ENCODE assay signal across 18 cellular contexts in genomic region chr5:112312810-112313209, GRCh38.
"Had no signal": no experiment of that assay in that cellular context is flagged by ENCODE, and none has a peak within 500 bp of the region (broad histone marks: within the 10 kb centered on the region; RNA-seq: fewer than 3 reads in every experiment).

No MANE protein-coding gene starts in this region.

- DNase-seq: activated CD4-positive, alpha-beta memory T cell treated with anti-CD3 and anti-CD28 coated beads, Interleukin-2, amount 10 ng/mL, durations not matched to agents 7 days and 5 days; activated CD4-positive, alpha-beta T cell treated with anti-CD3 and anti-CD28 coated beads for 48 hours; activated CD4-positive, CD25-positive, alpha-beta regulatory T cell; activated CD8-positive, alpha-beta memory T cell treated with anti-CD3 and anti-CD28 coated beads, Interleukin-2, amount 10 ng/mL, durations not matched to agents 7 days and 5 days; activated naive CD4-positive, alpha-beta T cell; activated naive CD8-positive, alpha-beta T cell treated with anti-CD3 and anti-CD28 coated beads, Interleukin-2, amount 10 ng/mL, durations not matched to agents 7 days and 5 days; anterior cingulate cortex; brain microvascular endothelial cell; effector CD4-positive, alpha-beta T cell; esophagus squamous epithelium; heart right ventricle; immature natural killer cell; kidney glomerular epithelial cell; stimulated activated naive B cell treated with anti-CD40 and anti-IgM and Interleukin-4, amounts not matched to agents 10 μg/mL and 1 μg/mL and 100 μg/mL, for 72 hours; T1000; upper lobe of right lung had no signal

- H3K4me3 ChIP-seq: esophagus squamous epithelium, heart right ventricle, upper lobe of right lung had no signal

- H3K4me3 Mint-ChIP-seq: activated CD4-positive, alpha-beta memory T cell treated with anti-CD3 and anti-CD28 coated beads, Interleukin-2, amount 10 ng/mL, durations not matched to agents 7 days and 5 days; activated CD8-positive, alpha-beta memory T cell treated with anti-CD3 and anti-CD28 coated beads, Interleukin-2, amount 10 ng/mL, durations not matched to agents 7 days and 5 days; activated naive CD8-positive, alpha-beta T cell treated with anti-CD3 and anti-CD28 coated beads, Interleukin-2, amount 10 ng/mL, durations not matched to agents 7 days and 5 days; activated T-helper 17 cell treated with anti-CD3 and anti-CD28 coated beads, Interleukin-2, amount 50 U/mL, for 72 hours; immature natural killer cell; natural killer cell treated with Interleukin-12 subunit alpha and Interleukin-12 subunit beta and Interleukin-15 and Interleukin-18, amount 100 ng/mL, for 72 hours; stimulated activated naive B cell treated with anti-CD40 and anti-IgM and Interleukin-4, amounts not matched to agents 10 μg/mL and 1 μg/mL and 100 μg/mL, for 72 hours had no signal

- H3K9me3 Mint-ChIP-seq: activated CD4-positive, alpha-beta memory T cell treated with anti-CD3 and anti-CD28 coated beads, Interleukin-2, amount 10 ng/mL, durations not matched to agents 7 days and 5 days; activated naive CD8-positive, alpha-beta T cell treated with anti-CD3 and anti-CD28 coated beads, Interleukin-2, amount 10 ng/mL, durations not matched to agents 7 days and 5 days; activated T-helper 17 cell treated with anti-CD3 and anti-CD28 coated beads, Interleukin-2, amount 50 U/mL, for 72 hours; natural killer cell treated with Interleukin-12 subunit alpha and Interleukin-12 subunit beta and Interleukin-15 and Interleukin-18, amount 100 ng/mL, for 72 hours; stimulated activated naive B cell treated with anti-CD40 and anti-IgM and Interleukin-4, amounts not matched to agents 10 μg/mL and 1 μg/mL and 100 μg/mL, for 72 hours had no signal

- H3K36me3 ChIP-seq: brain microvascular endothelial cell, esophagus squamous epithelium, heart right ventricle, upper lobe of right lung had no signal

- H3K36me3 Mint-ChIP-seq: activated CD8-positive, alpha-beta memory T cell treated with anti-CD3 and anti-CD28 coated beads, Interleukin-2, amount 10 ng/mL, durations not matched to agents 7 days and 5 days; activated naive CD8-positive, alpha-beta T cell treated with anti-CD3 and anti-CD28 coated beads, Interleukin-2, amount 10 ng/mL, durations not matched to agents 7 days and 5 days; natural killer cell treated with Interleukin-12 subunit alpha and Interleukin-12 subunit beta and Interleukin-15 and Interleukin-18, amount 100 ng/mL, for 72 hours; stimulated activated naive B cell treated with anti-CD40 and anti-IgM and Interleukin-4, amounts not matched to agents 10 μg/mL and 1 μg/mL and 100 μg/mL, for 72 hours had no signal

- H3K27me3 ChIP-seq: brain microvascular endothelial cell, esophagus squamous epithelium, heart right ventricle, upper lobe of right lung had no signal

- H3K27me3 Mint-ChIP-seq: natural killer cell treated with Interleukin-12 subunit alpha and Interleukin-12 subunit beta and Interleukin-15 and Interleukin-18, amount 100 ng/mL, for 72 hours had no signal

- ATAC-seq: activated CD8-positive, alpha-beta memory T cell treated with anti-CD3 and anti-CD28 coated beads, Interleukin-2, amount 10 ng/mL, durations not matched to agents 7 days and 5 days; activated T-helper 17 cell treated with anti-CD3 and anti-CD28 coated beads, Interleukin-2, amount 50 U/mL, for 72 hours; natural killer cell treated with Interleukin-12 subunit alpha and Interleukin-12 subunit beta and Interleukin-15 and Interleukin-18, amount 100 ng/mL, for 72 hours; stimulated activated naive B cell treated with anti-CD40 and anti-IgM and Interleukin-4, amounts not matched to agents 10 μg/mL and 1 μg/mL and 100 μg/mL, for 72 hours; upper lobe of right lung had no signal

- H3K27ac Mint-ChIP-seq: activated CD4-positive, alpha-beta memory T cell treated with anti-CD3 and anti-CD28 coated beads, Interleukin-2, amount 10 ng/mL, durations not matched to agents 7 days and 5 days; activated CD8-positive, alpha-beta memory T cell treated with anti-CD3 and anti-CD28 coated beads, Interleukin-2, amount 10 ng/mL, durations not matched to agents 7 days and 5 days; activated naive CD8-positive, alpha-beta T cell treated with anti-CD3 and anti-CD28 coated beads, Interleukin-2, amount 10 ng/mL, durations not matched to agents 7 days and 5 days; activated T-helper 17 cell treated with anti-CD3 and anti-CD28 coated beads, Interleukin-2, amount 50 U/mL, for 72 hours; immature natural killer cell; natural killer cell treated with Interleukin-12 subunit alpha and Interleukin-12 subunit beta and Interleukin-15 and Interleukin-18, amount 100 ng/mL, for 72 hours; stimulated activated naive B cell treated with anti-CD40 and anti-IgM and Interleukin-4, amounts not matched to agents 10 μg/mL and 1 μg/mL and 100 μg/mL, for 72 hours had no signal

- H3K4me1 Mint-ChIP-seq: activated CD4-positive, alpha-beta memory T cell treated with anti-CD3 and anti-CD28 coated beads, Interleukin-2, amount 10 ng/mL, durations not matched to agents 7 days and 5 days; activated CD8-positive, alpha-beta memory T cell treated with anti-CD3 and anti-CD28 coated beads, Interleukin-2, amount 10 ng/mL, durations not matched to agents 7 days and 5 days; activated naive CD8-positive, alpha-beta T cell treated with anti-CD3 and anti-CD28 coated beads, Interleukin-2, amount 10 ng/mL, durations not matched to agents 7 days and 5 days; activated T-helper 17 cell treated with anti-CD3 and anti-CD28 coated beads, Interleukin-2, amount 50 U/mL, for 72 hours; immature natural killer cell; stimulated activated naive B cell treated with anti-CD40 and anti-IgM and Interleukin-4, amounts not matched to agents 10 μg/mL and 1 μg/mL and 100 μg/mL, for 72 hours had no signal

- H3K9me3 ChIP-seq: esophagus squamous epithelium, upper lobe of right lung had no signal

- H3K27ac ChIP-seq: brain microvascular endothelial cell, esophagus squamous epithelium, heart right ventricle, upper lobe of right lung had no signal

- H3K4me1 ChIP-seq: upper lobe of right lung had no signal
